ENCODE assay signal across 8 cellular contexts in the genomic region with DNA sequence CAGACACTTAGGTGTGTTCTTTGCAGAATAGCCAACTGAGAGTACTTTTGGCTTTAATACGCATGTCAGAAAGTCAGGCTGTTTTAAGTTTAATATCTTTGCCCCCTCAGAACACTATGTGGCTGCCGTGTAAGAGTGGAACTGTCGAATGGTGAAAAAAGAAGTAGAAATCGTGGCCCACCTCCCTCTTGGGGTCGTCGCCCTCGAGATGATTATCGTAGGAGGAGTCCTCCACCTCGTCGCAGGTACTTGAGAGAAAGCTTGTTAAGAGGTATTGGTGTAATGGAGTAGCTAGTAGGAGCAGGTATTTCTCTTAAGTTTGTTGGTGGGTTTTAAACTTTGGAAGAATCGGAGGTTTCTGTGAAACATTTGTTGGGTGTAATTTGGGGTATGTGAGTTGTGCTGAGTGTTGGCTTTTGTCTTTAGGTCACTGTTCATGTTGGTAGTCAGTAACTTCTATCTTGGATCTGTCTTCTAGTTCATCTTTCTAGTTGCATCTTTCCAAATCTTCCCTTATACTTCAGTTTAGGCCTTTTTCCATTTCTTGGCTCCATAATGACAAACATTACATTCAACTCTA. TPM values are rescaled to one million over a fixed set of nuclear protein-coding genes. Genes with fewer than 3 reads are reported as not detected.
DNase-seq lines count a peak whose midpoint lies in the region; ATAC-seq and TF ChIP-seq lines count a peak whose summit lies in the region.

No MANE protein-coding gene starts in this region.

- 29 to 32% methylated on average over 8 to 11 of the region's 11 CpGs for WGBS in gastroesophageal sphincter (ENCODE audit: low coverage in 1 of 2), 2 donors

- no peak for ATAC-seq in GM23338
- no peak for ATAC-seq in WTC11
- ATAC-seq in gastroesophageal sphincter = no peak
- ATAC-seq in GM21526 (IDR thresholded peaks at IDR 0.05; ENCODE audit: low FRiP score, unreplicated experiment) = no peak

- H3K27me3 ChIP-seq in GM23338 (ENCODE audit: insufficient read depth) = no peaks in the 10 kb centered on the region
- H3K27me3 ChIP-seq in gastroesophageal sphincter = no peaks in the 10 kb centered on the region
- H3K27me3 ChIP-seq in skeletal muscle tissue (ENCODE audit: control insufficient read depth in 3 of 3, insufficient read depth in 3 of 3, low read length in 3 of 3) = no peaks in the 10 kb centered on the region

- H3K4me3 ChIP-seq in GM23338 (peak overlapping the region; percentile 78), gastroesophageal sphincter (peak overlapping the region; percentile 68 to 96), skeletal muscle tissue (ENCODE audit: low read length in 3 of 3) (peak overlapping the region; percentile 23 to 99 (median 38))

- peaks cover 97% of the 10 kb centered on the region for H3K79me2 ChIP-seq in GM23338 (replicated peaks; ENCODE audit: insufficient read depth)

- H3K9me3 ChIP-seq in gastroesophageal sphincter = no peaks in the 10 kb centered on the region
- no peaks in the 10 kb centered on the region for H3K9me3 ChIP-seq in skeletal muscle tissue (ENCODE audit: control insufficient read depth in 3 of 3, low read length in 3 of 3)

- H3K9me3 Mint-ChIP-seq in GM23338 (peaks cover 16% of the 10 kb centered on the region; the same call in 2 of the 3 replicates), WTC11 (no peaks in the 10 kb centered on the region)

- H2AFZ ChIP-seq in GM23338 = no peak overlapping the region

- POLR2A ChIA-PET in WTC11 (lab: Charles Lee) = interaction anchor here (1.5 to 1.8 kb wide), 2 partner anchors 10 kb away, joined by 6 to 14 read pairs; no protein-coding TSS in a partner anchor

- H3K27ac Mint-ChIP-seq in GM23338 (no peak overlapping the region; the same call in none of the 2 replicates), WTC11 (peak overlapping the region; percentile 95)

- CTCF ChIA-PET in WTC11 (lab: Charles Lee) = no interaction called here

- no peak for TF ChIP-seq EP300 in gastroesophageal sphincter (IDR thresholded peaks at IDR 0.05)

- no peak for TF ChIP-seq CTCF in GM23338 (conservative IDR thresholded peaks at IDR 0.05; ENCODE audit: low read depth in 2 of 2)
- no peak for TF ChIP-seq CTCF in WTC11 (IDR thresholded peaks at IDR 0.05)
- no peak for TF ChIP-seq CTCF in gastroesophageal sphincter (IDR thresholded peaks at IDR 0.05)

- H3K27ac ChIP-seq in GM23338 (ENCODE audit: low read depth) (peak overlapping the region; percentile 94; the same call in 1 of the 2 replicates), gastroesophageal sphincter (peak overlapping the region in 3 of 4 donors; percentile 27 to 98 (median 92)), skeletal muscle tissue (ENCODE audit: low read depth, low read length) (peak overlapping the region; percentile 4)

- TF ChIP-seq POLR2A in gastroesophageal sphincter (IDR thresholded peaks at IDR 0.05) = no peak

- H3K36me3 ChIP-seq in GM23338 (ENCODE audit: insufficient read depth) = peaks cover 83% of the 10 kb centered on the region
- peaks cover 30 to 73% of the 10 kb centered on the region in 2 donors for H3K36me3 ChIP-seq in gastroesophageal sphincter
- peaks cover 44 to 61% (median 58%) of the 10 kb centered on the region in 3 donors for H3K36me3 ChIP-seq in skeletal muscle tissue (ENCODE audit: control insufficient read depth in 3 of 3, insufficient read depth in 3 of 3, low read length in 3 of 3)

- peak overlapping the region; percentile 79 for H3K4me2 ChIP-seq in GM23338

- H3K4me1 Mint-ChIP-seq in GM23338 (peaks cover 38% of the 10 kb centered on the region), WTC11 (peaks cover 44% of the 10 kb centered on the region)

- H4K20me1 ChIP-seq in GM23338 (replicated peaks; ENCODE audit: insufficient read depth) = peaks cover 88% of the 10 kb centered on the region

- H3K9ac ChIP-seq in skeletal muscle tissue (ENCODE audit: low read depth in 1 of 3, low read length in 3 of 3) = peak overlapping the region in 2 of 3 donors; percentile 0 to 40

- DNase-seq in GM23338 (ENCODE audit: low spot score) (no peak), WTC11 (ENCODE audit: low spot score) (peak; percentile 1), inferior parietal cortex (ENCODE audit: extremely low spot score) (no peak), NCI-H146 (lab: John Stamatoyannopoulos, UW) (no peak), foreskin melanocyte (no peak)

- H3K4me3 Mint-ChIP-seq in GM23338 = peak overlapping the region; percentile 95
- H3K4me3 Mint-ChIP-seq in WTC11 = peak overlapping the region; percentile 98

- H3K27me3 Mint-ChIP-seq in GM23338 (ENCODE audit: insufficient read depth, low read depth, poor library complexity) (peaks cover 31% of the 10 kb centered on the region), WTC11 (ENCODE audit: low read depth) (peaks cover 4% of the 10 kb centered on the region)

- peaks cover 30% of the 10 kb centered on the region for H3K4me1 ChIP-seq in GM23338 (ENCODE audit: insufficient read depth)
- H3K4me1 ChIP-seq in gastroesophageal sphincter = peaks cover 35 to 72% (median 39%) of the 10 kb centered on the region in 3 donors
- peaks cover 33 to 53% (median 37%) of the 10 kb centered on the region in 3 donors for H3K4me1 ChIP-seq in skeletal muscle tissue (ENCODE audit: control insufficient read depth in 3 of 3, insufficient read depth in 3 of 3, low read length in 3 of 3)

- H3K36me3 Mint-ChIP-seq in GM23338 (ENCODE audit: low read depth) (peaks cover 98% of the 10 kb centered on the region), WTC11 (peaks cover 96% of the 10 kb centered on the region)

- H3F3A ChIP-seq in GM23338 (replicated peaks; ENCODE audit: low read depth) = peaks cover 67% of the 10 kb centered on the region

- no peaks in the 10 kb centered on the region for H3K9me2 ChIP-seq in GM23338 (ENCODE audit: insufficient read depth)

TF ChIP-seq in GM23338, 12 proteins besides CTCF, POLR2A, EP300 and RAD21:
- TF ChIP-seq JUNB (IDR thresholded peaks at IDR 0.05; ENCODE audit: unreplicated experiment) = no peak
- no peak for TF ChIP-seq ZNF331 (CRISPR knock-in tag; IDR thresholded peaks at IDR 0.05; ENCODE audit: low read depth)
- TF ChIP-seq EZH2phosphoT487 (IDR thresholded peaks at IDR 0.05; ENCODE audit: unreplicated experiment) = no peak
TF ChIP-seq in GM23338: peak in this region for 0.

TF ChIP-seq in WTC11, 78 proteins besides CTCF, POLR2A, EP300 and RAD21:
- no peak for TF ChIP-seq ZBTB21 (CRISPR knock-in tag; IDR thresholded peaks at IDR 0.05; ENCODE audit: borderline replicate concordance)
- TF ChIP-seq, protein P1, sequence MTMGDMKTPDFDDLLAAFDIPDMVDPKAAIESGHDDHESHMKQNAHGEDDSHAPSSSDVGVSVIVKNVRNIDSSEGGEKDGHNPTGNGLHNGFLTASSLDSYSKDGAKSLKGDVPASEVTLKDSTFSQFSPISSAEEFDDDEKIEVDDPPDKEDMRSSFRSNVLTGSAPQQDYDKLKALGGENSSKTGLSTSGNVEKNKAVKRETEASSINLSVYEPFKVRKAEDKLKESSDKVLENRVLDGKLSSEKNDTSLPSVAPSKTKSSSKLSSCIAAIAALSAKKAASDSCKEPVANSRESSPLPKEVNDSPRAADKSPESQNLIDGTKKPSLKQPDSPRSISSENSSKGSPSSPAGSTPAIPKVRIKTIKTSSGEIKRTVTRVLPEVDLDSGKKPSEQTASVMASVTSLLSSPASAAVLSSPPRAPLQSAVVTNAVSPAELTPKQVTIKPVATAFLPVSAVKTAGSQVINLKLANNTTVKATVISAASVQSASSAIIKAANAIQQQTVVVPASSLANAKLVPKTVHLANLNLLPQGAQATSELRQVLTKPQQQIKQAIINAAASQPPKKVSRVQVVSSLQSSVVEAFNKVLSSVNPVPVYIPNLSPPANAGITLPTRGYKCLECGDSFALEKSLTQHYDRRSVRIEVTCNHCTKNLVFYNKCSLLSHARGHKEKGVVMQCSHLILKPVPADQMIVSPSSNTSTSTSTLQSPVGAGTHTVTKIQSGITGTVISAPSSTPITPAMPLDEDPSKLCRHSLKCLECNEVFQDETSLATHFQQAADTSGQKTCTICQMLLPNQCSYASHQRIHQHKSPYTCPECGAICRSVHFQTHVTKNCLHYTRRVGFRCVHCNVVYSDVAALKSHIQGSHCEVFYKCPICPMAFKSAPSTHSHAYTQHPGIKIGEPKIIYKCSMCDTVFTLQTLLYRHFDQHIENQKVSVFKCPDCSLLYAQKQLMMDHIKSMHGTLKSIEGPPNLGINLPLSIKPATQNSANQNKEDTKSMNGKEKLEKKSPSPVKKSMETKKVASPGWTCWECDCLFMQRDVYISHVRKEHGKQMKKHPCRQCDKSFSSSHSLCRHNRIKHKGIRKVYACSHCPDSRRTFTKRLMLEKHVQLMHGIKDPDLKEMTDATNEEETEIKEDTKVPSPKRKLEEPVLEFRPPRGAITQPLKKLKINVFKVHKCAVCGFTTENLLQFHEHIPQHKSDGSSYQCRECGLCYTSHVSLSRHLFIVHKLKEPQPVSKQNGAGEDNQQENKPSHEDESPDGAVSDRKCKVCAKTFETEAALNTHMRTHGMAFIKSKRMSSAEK (CRISPR knock-in tag; IDR thresholded peaks at IDR 0.05; ENCODE audit: borderline replicate concordance) = no peak
- TF ChIP-seq NFYB (CRISPR knock-in tag; conservative IDR thresholded peaks at IDR 0.05; ENCODE audit: low read depth) = no peak
- no peak for TF ChIP-seq JAZF1 (CRISPR knock-in tag; IDR thresholded peaks at IDR 0.05)
- TF ChIP-seq ZNF671 (CRISPR knock-in tag; IDR thresholded peaks at IDR 0.05) = 0 out of 2 replicates have a peak, but pooled peaks have one; percentile 20
- no peak for TF ChIP-seq JUN (CRISPR knock-in tag; IDR thresholded peaks at IDR 0.05)

RNA-seq across cellular contexts. Expression of gene SRSF3, which starts 4.7 kb away (rescaled TPM):
- total RNA-seq in GM23338 (2014; rRNA removed; shearing (Covaris generic)) = 254 and 436 TPM in 2 replicates
- 585 and 655 TPM in 2 replicates for polyA plus RNA-seq in GM23338 (2016; fragmentation: Nextera tagmentation; extraction: Ambion mirVana)
- total RNA-seq in WTC11 (2021) (554 to 645 TPM (median 644 TPM) in 3 replicates), gastroesophageal sphincter (100 to 1,000 TPM; 108 to 195 (median 156) TPM), skeletal muscle tissue (144 TPM)

RNA-seq across cellular contexts. Expression of gene STK38, which starts 51.5 kb away (rescaled TPM):
- 15.2 and 17.4 TPM in 2 replicates for total RNA-seq in GM23338 (2014; rRNA removed; shearing (Covaris generic))
- polyA plus RNA-seq in GM23338 (2016; fragmentation: Nextera tagmentation; extraction: Ambion mirVana) = 9.0 and 10.8 TPM in 2 replicates
- total RNA-seq in WTC11 (2021) (13.3 to 15.4 TPM (median 14.7 TPM) in 3 replicates), gastroesophageal sphincter (10 to 100 TPM; 20.5 to 51.0 (median 40.6) TPM), skeletal muscle tissue (16.2 TPM)

Comparison
In these comparisons a context has a peak if more than half of its experiments do, and no peak if none do; other contexts are left out.
1. H3K27ac ChIP-seq: peak in every context shown above with its lines; median percentile 94 in GM23338; 92 in gastroesophageal sphincter; 4 in skeletal muscle tissue.